In genomic region chr4:8433181-8433580, GRCh38 we compare ENCODE assay signal across 18 cellular contexts. TPM values are rescaled to one million over a fixed set of nuclear protein-coding genes. Genes with fewer than 3 reads are reported as not detected.
DNase-seq lines count a peak whose midpoint lies in the region; ATAC-seq, FAIRE-seq and TF ChIP-seq lines count a peak whose summit lies in the region.
"Had no signal": no experiment of that assay in that cellular context is flagged by ENCODE, and none has a peak within 500 bp of the region (broad histone marks: within the 10 kb centered on the region; RNA-seq: fewer than 3 reads in every experiment).

No MANE protein-coding gene starts in this region.

- H3K27me3 Mint-ChIP-seq in activated CD4-positive, alpha-beta T cell treated with anti-CD3 and anti-CD28 coated beads for 36 hours: no peaks in the 10 kb centered on the region
- H3K27me3 Mint-ChIP-seq in brain: peaks cover 5% of the 10 kb centered on the region
- H3K27me3 Mint-ChIP-seq: B cell had no signal

- H3K36me3 Mint-ChIP-seq in activated CD4-positive, alpha-beta T cell treated with anti-CD3 and anti-CD28 coated beads for 36 hours (ENCODE audit: low read depth): peaks cover 12% of the 10 kb centered on the region
- no peaks in the 10 kb centered on the region for H3K36me3 Mint-ChIP-seq in brain
- H3K36me3 Mint-ChIP-seq: CD4-positive, CD25-positive, alpha-beta regulatory T cell had no signal

- no peak for DNase-seq in activated CD4-positive, alpha-beta T cell treated with anti-CD3 and anti-CD28 coated beads for 36 hours
- no peak for DNase-seq in activated CD4-positive, alpha-beta T cell treated with anti-CD3 and anti-CD28 coated beads for 4 hours
- peak; percentile 5 for DNase-seq in islet precursor cell
- DNase-seq in upper lobe of right lung: no peak
- DNase-seq in NCI-H1417 (lab: John Stamatoyannopoulos, UW): no peak
- no peak for DNase-seq in foreskin fibroblast
- DNase-seq in small intestine: no peak
- DNase-seq: CD4-positive, CD25-positive, alpha-beta regulatory T cell; DMS79 treated with DMSO at 0.1 percent for 48 hours; NCI-H1417 treated with DMSO at 0.1 percent for 48 hours; NCI-H1930; NCI-H510A; NCI-H774 had no signal

- H3K27ac ChIP-seq in upper lobe of right lung (peak overlapping the region; percentile 3), small intestine (ENCODE audit: low read depth in 1 of 2, low read length in 1 of 2) (no peak overlapping the region)
- H3K27ac ChIP-seq: 22Rv1, SJSA1 had no signal

- H3K4me3 Mint-ChIP-seq in activated CD4-positive, alpha-beta T cell treated with anti-CD3 and anti-CD28 coated beads for 36 hours: no peak overlapping the region
- peak overlapping the region in 1 of 5 experiments; percentile 73 for H3K4me3 Mint-ChIP-seq in brain
- H3K4me3 Mint-ChIP-seq: B cell had no signal

- CTCF ChIA-PET in activated CD4-positive, alpha-beta T cell treated with anti-CD3 and anti-CD28 coated beads for 36 hours (lab: Charles Lee): no interaction called here

- POLR2A ChIA-PET in activated CD4-positive, alpha-beta T cell treated with anti-CD3 and anti-CD28 coated beads for 36 hours (lab: Charles Lee): no interaction called here

- H3K9me3 Mint-ChIP-seq in activated CD4-positive, alpha-beta T cell treated with anti-CD3 and anti-CD28 coated beads for 36 hours (ENCODE audit: low read depth): no peaks in the 10 kb centered on the region
- H3K9me3 Mint-ChIP-seq in brain: no peaks in the 10 kb centered on the region

- H3K4me1 ChIP-seq in upper lobe of right lung: peaks cover 44% of the 10 kb centered on the region
- peaks cover 3 to 17% of the 10 kb centered on the region in 2 donors for H3K4me1 ChIP-seq in small intestine (ENCODE audit: control insufficient read depth in 2 of 2, insufficient read depth in 1 of 2, low read depth in 1 of 2, low read length in 1 of 2)

- no peak for FAIRE-seq in small intestine (lab: Jason Lieb, UNC)
- FAIRE-seq: H54 had no signal

- peaks cover 43% of the 10 kb centered on the region for H3K4me1 Mint-ChIP-seq in activated CD4-positive, alpha-beta T cell treated with anti-CD3 and anti-CD28 coated beads for 36 hours
- H3K4me1 Mint-ChIP-seq in brain: peaks cover 56% of the 10 kb centered on the region

- no peaks in the 10 kb centered on the region for H3K36me3 ChIP-seq in upper lobe of right lung
- H3K36me3 ChIP-seq in small intestine (ENCODE audit: control insufficient read depth in 2 of 2, insufficient read depth in 2 of 2, low read length in 2 of 2): no peaks in the 10 kb centered on the region
- H3K36me3 ChIP-seq: SJSA1 had no signal

- no peak overlapping the region for H3K4me3 ChIP-seq in upper lobe of right lung
- H3K4me3 ChIP-seq in foreskin fibroblast (ENCODE audit: low read depth in 1 of 2, low read length in 2 of 2): no peak overlapping the region
- H3K4me3 ChIP-seq in small intestine (ENCODE audit: low read depth in 1 of 2, low read length in 2 of 2): no peak overlapping the region
- H3K4me3 ChIP-seq: SJSA1 had no signal

- H3K27ac Mint-ChIP-seq in activated CD4-positive, alpha-beta T cell treated with anti-CD3 and anti-CD28 coated beads for 36 hours: peak overlapping the region; percentile 45
- H3K27ac Mint-ChIP-seq in brain: peak overlapping the region in 4 of 5 experiments; percentile 3 to 79 (median 31)
- H3K27ac Mint-ChIP-seq: B cell had no signal

- ATAC-seq in activated CD4-positive, alpha-beta T cell treated with anti-CD3 and anti-CD28 coated beads for 36 hours: no peak
- ATAC-seq in upper lobe of right lung: no peak

- H3K9me3 ChIP-seq in upper lobe of right lung (no peaks in the 10 kb centered on the region), small intestine (ENCODE audit: control insufficient read depth, low read depth) (no peaks in the 10 kb centered on the region)
- H3K9me3 ChIP-seq: SJSA1 had no signal

- WGBS in small intestine, 3 donors: 78 to 87% (median 79%) methylated on average over 5 of the region's 5 CpGs

- TF ChIP-seq CTCF in brain (conservative IDR thresholded peaks at IDR 0.05) (no peak), upper lobe of right lung (IDR thresholded peaks at IDR 0.05) (no peak), foreskin fibroblast (IDR thresholded peaks at IDR 0.05; ENCODE audit: low read depth, low read length) (no peak)

- H3K27me3 ChIP-seq in upper lobe of right lung: no peaks in the 10 kb centered on the region
- no peaks in the 10 kb centered on the region for H3K27me3 ChIP-seq in small intestine (ENCODE audit: control insufficient read depth in 2 of 2, insufficient read depth in 2 of 2, low read length in 2 of 2)
- H3K27me3 ChIP-seq: SJSA1 had no signal

- intact Hi-C loops in activated CD4-positive, alpha-beta T cell treated with anti-CD3 and anti-CD28 coated beads for 36 hours (cut with DNase I, micrococcal nuclease): loop anchor here in 1 of 2 experiments (10.0 kb wide), 1 partner anchor 458 kb away; no protein-coding TSS in a partner anchor
- intact Hi-C loops in upper lobe of right lung (cut with DNase I): no loop called here

RNA-seq across cellular contexts. Expression of gene ACOX3, which starts 7.3 kb away (rescaled TPM):
- 10 to 100 TPM; 20.5 to 29.3 TPM for total RNA-seq in activated CD4-positive, alpha-beta T cell treated with anti-CD3 and anti-CD28 coated beads for 36 hours
- 15.2 TPM for polyA plus RNA-seq in brain (ENCODE audit: insufficient read depth, low read depth, low replicate concordance)
- total RNA-seq in upper lobe of right lung: 21.6 TPM
- polyA plus RNA-seq in small intestine: 10 to 100 TPM; 15.2 to 31.1 (median 29.5) TPM

RNA-seq across cellular contexts. Expression of gene TRMT44, which starts 7.4 kb away (rescaled TPM):
- 10 to 100 TPM; 20.1 to 24.5 TPM for total RNA-seq in activated CD4-positive, alpha-beta T cell treated with anti-CD3 and anti-CD28 coated beads for 36 hours
- polyA plus RNA-seq in brain (ENCODE audit: insufficient read depth, low read depth, low replicate concordance) (6.3 TPM), small intestine (1 to 10 TPM; 4.7 to 5.3 (median 5.1) TPM)
- 24.2 TPM for total RNA-seq in upper lobe of right lung
